Comparison of ENCODE assay signal across 20 cellular contexts in genomic region chr2:58097025-58097424, GRCh38. TPM values are rescaled to one million over a fixed set of nuclear protein-coding genes. Genes with fewer than 3 reads are reported as not detected.
DNase-seq lines count a peak whose midpoint lies in the region; ATAC-seq and TF ChIP-seq lines count a peak whose summit lies in the region.
"Had no signal": no experiment of that assay in that cellular context is flagged by ENCODE, and none has a peak within 500 bp of the region (broad histone marks: within the 10 kb centered on the region; RNA-seq: fewer than 3 reads in every experiment).

No MANE protein-coding gene starts in this region.

- POLR2A ChIA-PET in IMR-90 (lab: Charles Lee; ENCODE audit: unreplicated experiment), result no interaction called here

- H2BK15ac ChIP-seq in IMR-90 (ENCODE audit: low read depth, low read length), result no peak overlapping the region

- no peaks in the 10 kb centered on the region for H3K9me3 Mint-ChIP-seq in activated naive CD4-positive, alpha-beta T cell treated with anti-CD3 and anti-CD28 coated beads, Interleukin-2, amount 50 U/mL, for 24 hours

- H4K5ac ChIP-seq in IMR-90 (ENCODE audit: low read depth, low read length), result no peak overlapping the region

- H4K8ac ChIP-seq in IMR-90 (ENCODE audit: low read depth in 2 of 2, low read length in 2 of 2), result no peak overlapping the region

- H2BK120ac ChIP-seq in IMR-90 (ENCODE audit: low read depth, low read length), result no peak overlapping the region

- H3K14ac ChIP-seq in IMR-90 (replicated peaks; ENCODE audit: low read depth, low read length), result no peak overlapping the region

- no peak for DNase-seq in activated naive CD4-positive, alpha-beta T cell treated with anti-CD3 and anti-CD28 coated beads, Interleukin-2, amount 50 U/mL, for 16 hours
- DNase-seq in IMR-90, result no peak
- no peak for DNase-seq in epithelial cell of prostate (ENCODE audit: low read depth, low spot score)
- no peak for DNase-seq in activated T-cell treated with anti-CD3 and anti-CD28 coated beads, Interleukin-2, amount 50 U/mL, for 1 hour
- DNase-seq: Calu3; CD8-positive, alpha-beta T cell; DND-41; EL; GM23248; KG1 had no signal

- no peak overlapping the region for H2AK5ac ChIP-seq in IMR-90 (ENCODE audit: low read depth, low read length)

- no peak overlapping the region for H2BK20ac ChIP-seq in IMR-90 (ENCODE audit: low read depth, low read length)

- peaks cover 8 to 10% of the 10 kb centered on the region in 2 experiments; a peak in 3 of 4 replicates for H3K79me1 ChIP-seq in IMR-90 (ENCODE audit: low read depth in 1 of 2, low read length in 2 of 2)

- no peak overlapping the region for H3K4me3 ChIP-seq in IMR-90 (ENCODE audit: insufficient read depth, low read depth, low read length)
- H3K4me3 ChIP-seq: BLaER1 treated with 17β-estradiol and CSF1 and Interleukin-3, amounts not matched to agents 10 nM and 100 nM; GM12878; GM23248; HAP-1 had no signal

- H4K91ac ChIP-seq in IMR-90 (ENCODE audit: insufficient read depth, low read depth, low read length), result no peak overlapping the region

- WGBS in IMR-90 (ENCODE audit: extremely low coverage in 2 of 2, insufficient read length in 1 of 2), 2 experiments, result no CpG with 5 or more reads among the region's 1 CpG

- CTCF ChIA-PET in IMR-90 (lab: Yijun Ruan, JAX), result no interaction called here

- no peak for TF ChIP-seq CTCF in IMR-90 (conservative IDR thresholded peaks at IDR 0.05; ENCODE audit: low read depth, low read length)

- no peaks in the 10 kb centered on the region for H3K27me3 Mint-ChIP-seq in activated naive CD4-positive, alpha-beta T cell treated with anti-CD3 and anti-CD28 coated beads, Interleukin-2, amount 50 U/mL, for 24 hours
- H3K27me3 Mint-ChIP-seq: B cell, IgD-negative memory B cell had no signal

- no peak overlapping the region for H3K56ac ChIP-seq in IMR-90 (ENCODE audit: extremely low read depth, insufficient read depth, low read length)

- intact Hi-C loops in IMR-90 (cut with micrococcal nuclease), result no loop called here

- ATAC-seq in IMR-90 (ENCODE audit: low read depth) (no peak), HG02759 (IDR thresholded peaks at IDR 0.05; ENCODE audit: unreplicated experiment) (no peak), GM21528 (IDR thresholded peaks at IDR 0.05; ENCODE audit: low FRiP score, unreplicated experiment) (no peak)
- ATAC-seq: CD8-positive, alpha-beta T cell; GM12878 had no signal

- no peak overlapping the region for H3K18ac ChIP-seq in IMR-90 (ENCODE audit: low read depth, low read length)

- no peak overlapping the region for H3K4ac ChIP-seq in IMR-90 (ENCODE audit: low read depth, low read length)

- H3K4me1 ChIP-seq in IMR-90 (ENCODE audit: control insufficient read depth, insufficient read depth, low read length), result peaks cover 5% of the 10 kb centered on the region
- H3K4me1 ChIP-seq: BLaER1 treated with 17β-estradiol and CSF1 and Interleukin-3, amounts not matched to agents 10 nM and 100 nM; HAP-1 had no signal

- no TSS peak for BruUV-seq in IMR-90 (replicated peaks; lab: Mats Ljungman, UMichigan)

- peaks cover 28% of the 10 kb centered on the region for H3K36me3 Mint-ChIP-seq in activated naive CD4-positive, alpha-beta T cell treated with anti-CD3 and anti-CD28 coated beads, Interleukin-2, amount 50 U/mL, for 24 hours

- no peak for TF ChIP-seq POLR2A in IMR-90 (IDR thresholded peaks at IDR 0.05; ENCODE audit: low read depth, low read length)

- H3K4me1 Mint-ChIP-seq in activated naive CD4-positive, alpha-beta T cell treated with anti-CD3 and anti-CD28 coated beads, Interleukin-2, amount 50 U/mL, for 24 hours, result peaks cover 5% of the 10 kb centered on the region

- in situ Hi-C loops in IMR-90 (cut with MboI; ENCODE audit: low sequenced_read_pairs), result no loop called here

- no peak overlapping the region for H3K4me3 Mint-ChIP-seq in activated naive CD4-positive, alpha-beta T cell treated with anti-CD3 and anti-CD28 coated beads, Interleukin-2, amount 50 U/mL, for 24 hours
- H3K4me3 Mint-ChIP-seq: B cell; CD8-positive, alpha-beta T cell; IgD-negative memory B cell had no signal

- no peaks in the 10 kb centered on the region for H3K36me3 ChIP-seq in IMR-90 (ENCODE audit: control insufficient read depth, insufficient read depth, low read length)

- peak overlapping the region; percentile 82 for H2BK5ac ChIP-seq in IMR-90 (ENCODE audit: low read depth, low read length, poor library complexity, severe bottlenecking)

- no peak overlapping the region for H3K23ac ChIP-seq in IMR-90 (ENCODE audit: low read depth, low read length)

- no peak overlapping the region for H3K4me2 ChIP-seq in IMR-90 (ENCODE audit: low read depth, low read length)
- H3K4me2 ChIP-seq: BLaER1 treated with 17β-estradiol and CSF1 and Interleukin-3, amounts not matched to agents 10 nM and 100 nM had no signal

- peaks cover 3% of the 10 kb centered on the region; the same call in 1 of the 2 replicates for H4K20me1 ChIP-seq in IMR-90 (ENCODE audit: insufficient read depth, low read length)

- no peak overlapping the region for H3K9ac ChIP-seq in IMR-90 (ENCODE audit: low read depth, low read length)
- H3K9ac ChIP-seq: BLaER1 treated with 17β-estradiol and CSF1 and Interleukin-3, amounts not matched to agents 10 nM and 100 nM; GM23248 had no signal

- H3K27ac Mint-ChIP-seq in activated naive CD4-positive, alpha-beta T cell treated with anti-CD3 and anti-CD28 coated beads, Interleukin-2, amount 50 U/mL, for 24 hours, result peak overlapping the region; percentile 32
- H3K27ac Mint-ChIP-seq: B cell; CD8-positive, alpha-beta T cell; IgD-negative memory B cell had no signal

- H2AFZ ChIP-seq in IMR-90 (replicated peaks; ENCODE audit: low read length, poor library complexity), result no peak overlapping the region
- H2AFZ ChIP-seq: GM23248 had no signal

- H3K9me3 ChIP-seq in IMR-90 (ENCODE audit: control insufficient read depth, insufficient read depth, low read length), result no peaks in the 10 kb centered on the region
- H3K9me3 ChIP-seq: HAP-1 had no signal

- TF ChIP-seq RAD21 in IMR-90 (IDR thresholded peaks at IDR 0.05; ENCODE audit: low read length), result no peak

- no peak overlapping the region for H2AK9ac ChIP-seq in IMR-90 (replicated peaks; ENCODE audit: low read depth, low read length, poor library complexity)

- no peaks in the 10 kb centered on the region for H3K27me3 ChIP-seq in IMR-90 (ENCODE audit: control insufficient read depth, insufficient read depth, low read length)
- H3K27me3 ChIP-seq: BLaER1 treated with 17β-estradiol and CSF1 and Interleukin-3, amounts not matched to agents 10 nM and 100 nM had no signal

- H3K9me1 ChIP-seq in IMR-90 (ENCODE audit: insufficient read depth, low read length), result peaks cover 2% of the 10 kb centered on the region

- H3K27ac ChIP-seq in IMR-90 (ENCODE audit: insufficient read depth, low read length), result no peak overlapping the region
- peak overlapping the region; percentile 88 for H3K27ac ChIP-seq in epithelial cell of prostate
- H3K27ac ChIP-seq: 22Rv1; BLaER1 treated with 17β-estradiol and CSF1 and Interleukin-3, amounts not matched to agents 10 nM and 100 nM; HL-60 had no signal

- dilution Hi-C loops in IMR-90 (cut with HindIII; ENCODE audit: low sequenced_read_pairs, unreplicated experiment), result no loop called here

TF ChIP-seq in IMR-90, 13 proteins besides CTCF, POLR2A, EP300 and RAD21:
- no peak for TF ChIP-seq USF2 (IDR thresholded peaks at IDR 0.05; ENCODE audit: low read depth, low read length)
- TF ChIP-seq FOS (IDR thresholded peaks at IDR 0.05; ENCODE audit: low read depth, low read length), result no peak
- TF ChIP-seq MAFK (IDR thresholded peaks at IDR 0.05; ENCODE audit: low read depth, low read length), result 0 out of 2 replicates have a peak, but pooled peaks have one; percentile 27
- TF ChIP-seq SMC3 (IDR thresholded peaks at IDR 0.05; ENCODE audit: low read depth, low read length), result no peak
- no peak for TF ChIP-seq RFX5 (IDR thresholded peaks at IDR 0.05; ENCODE audit: low read depth, low read length)
TF ChIP-seq in IMR-90: peak in this region for 1.

RNA-seq across cellular contexts. Expression of gene VRK2, which starts 50.4 kb away (rescaled TPM):
- total RNA-seq in IMR-90 (2012; rRNA removed), result 22.8 and 27.2 TPM in 2 replicates
- polyA plus RNA-seq in IMR-90 (2012; rRNA removed), result 11.0 and 12.2 TPM in 2 replicates
- polyA plus RNA-seq in IMR-90 (2012; cell fraction: cytosol; rRNA removed), result 1.9 and 5.2 TPM in 2 replicates
- 1.2 and 8.7 TPM in 2 replicates for polyA plus RNA-seq in IMR-90 (2012; cell fraction: nucleus; rRNA removed; ENCODE audit: low replicate concordance)
